In the genomic region with DNA sequence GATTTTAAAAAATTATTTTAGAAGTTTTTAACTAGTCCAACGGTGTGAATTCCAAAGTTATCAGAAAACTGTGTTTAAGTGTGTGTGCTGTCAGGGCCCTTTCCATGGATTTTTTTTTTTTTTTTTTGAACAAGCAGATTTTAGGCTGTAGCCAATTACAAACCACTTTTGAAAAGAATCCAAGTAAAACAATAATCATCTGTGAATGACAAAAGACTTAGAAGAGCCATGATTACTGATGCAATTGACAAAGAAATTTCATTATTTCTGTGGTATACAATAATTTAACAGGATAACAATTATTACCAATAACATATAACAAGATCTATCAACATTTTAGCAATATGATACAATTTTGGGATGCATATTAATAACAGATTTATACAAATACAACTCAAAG, we compare ENCODE assay signal across 16 cellular contexts. TPM values are rescaled to one million over a fixed set of nuclear protein-coding genes. Genes with fewer than 3 reads are reported as not detected.
DNase-seq lines count a peak whose midpoint lies in the region; ATAC-seq, FAIRE-seq and TF ChIP-seq lines count a peak whose summit lies in the region.
"Had no signal": no experiment of that assay in that cellular context is flagged by ENCODE, and none has a peak within 500 bp of the region (broad histone marks: within the 10 kb centered on the region; RNA-seq: fewer than 3 reads in every experiment).

No MANE protein-coding gene starts in this region.

- H3K4me1 ChIP-seq in heart left ventricle = peaks cover 0 to 38% (median 18%) of the 10 kb centered on the region in 12 donors
- H3K4me1 ChIP-seq in astrocyte (ENCODE audit: insufficient read depth, low read length) = no peaks in the 10 kb centered on the region
- H3K4me1 ChIP-seq in thyroid gland = peaks cover 17% of the 10 kb centered on the region in 2 donors
- no peaks in the 10 kb centered on the region for H3K4me1 ChIP-seq in CD4-positive, alpha-beta memory T cell (ENCODE audit: insufficient read depth, low read length)

- DNase-seq in heart left ventricle = no peak
- no peak for DNase-seq in cardiac septum (ENCODE audit: low spot score)
- DNase-seq in astrocyte (ENCODE audit: low read depth) = peak; percentile 22
- DNase-seq in fibroblast of pulmonary artery (ENCODE audit: low read depth) = peak; percentile 67
- DNase-seq in thyroid gland = no peak
- DNase-seq in CD4-positive, alpha-beta memory T cell = no peak
- no peak for DNase-seq in UCSD-AML1 (lab: John Stamatoyannopoulos, UW; ENCODE audit: unreplicated experiment)
- DNase-seq: activated CD4-positive, alpha-beta T cell treated with anti-CD3 and anti-CD28 coated beads for 36 hours; effector memory CD4-positive, alpha-beta T cell; NCI-H1436 treated with DMSO at 0.1 percent for 48 hours; NCI-H226; SIG-M5 had no signal

- H3K27ac Mint-ChIP-seq in astrocyte (ENCODE audit: unreplicated experiment) = no peak overlapping the region
- H3K27ac Mint-ChIP-seq in CD4-positive, alpha-beta memory T cell = no peak overlapping the region
- H3K27ac Mint-ChIP-seq: activated CD4-positive, alpha-beta T cell treated with anti-CD3 and anti-CD28 coated beads for 36 hours; activated naive CD4-positive, alpha-beta T cell treated with anti-CD3 and anti-CD28 coated beads, Interleukin-2, amount 50 U/mL, for 24 hours; T-helper 2 cell treated with Interferon-gamma antibody and Interleukin-4, amounts not matched to agents 5 μg/mL and 100 μg/mL, for 36 hours had no signal

- no peak for TF ChIP-seq CTCF in heart left ventricle (IDR thresholded peaks at IDR 0.05)
- no peak for TF ChIP-seq CTCF in astrocyte (IDR thresholded peaks at IDR 0.05; ENCODE audit: insufficient read depth, low read depth, low read length)
- no peak for TF ChIP-seq CTCF in fibroblast of pulmonary artery (IDR thresholded peaks at IDR 0.05; ENCODE audit: low read length, missing control alignments)
- no peak for TF ChIP-seq CTCF in thyroid gland (IDR thresholded peaks at IDR 0.05)

- no peak overlapping the region for H3K4me3 Mint-ChIP-seq in astrocyte (ENCODE audit: unreplicated experiment)
- no peak overlapping the region for H3K4me3 Mint-ChIP-seq in CD4-positive, alpha-beta memory T cell
- H3K4me3 Mint-ChIP-seq: activated CD4-positive, alpha-beta T cell treated with anti-CD3 and anti-CD28 coated beads for 36 hours; activated naive CD4-positive, alpha-beta T cell treated with anti-CD3 and anti-CD28 coated beads, Interleukin-2, amount 50 U/mL, for 24 hours; neural crest cell; T-helper 2 cell treated with Interferon-gamma antibody and Interleukin-4, amounts not matched to agents 5 μg/mL and 100 μg/mL, for 36 hours had no signal

- no peaks in the 10 kb centered on the region for H3K4me1 Mint-ChIP-seq in astrocyte (ENCODE audit: low read depth, unreplicated experiment)
- H3K4me1 Mint-ChIP-seq in CD4-positive, alpha-beta memory T cell = no peaks in the 10 kb centered on the region
- H3K4me1 Mint-ChIP-seq: activated naive CD4-positive, alpha-beta T cell treated with anti-CD3 and anti-CD28 coated beads, Interleukin-2, amount 50 U/mL, for 24 hours; neural crest cell had no signal

- H3K9me3 Mint-ChIP-seq in astrocyte (ENCODE audit: unreplicated experiment) = peaks cover 4% of the 10 kb centered on the region
- H3K9me3 Mint-ChIP-seq in CD4-positive, alpha-beta memory T cell = no peaks in the 10 kb centered on the region
- H3K9me3 Mint-ChIP-seq: activated naive CD4-positive, alpha-beta T cell treated with anti-CD3 and anti-CD28 coated beads, Interleukin-2, amount 50 U/mL, for 24 hours; T-helper 2 cell treated with Interferon-gamma antibody and Interleukin-4, amounts not matched to agents 5 μg/mL and 100 μg/mL, for 36 hours had no signal

- H3K79me2 ChIP-seq in astrocyte (ENCODE audit: insufficient read depth, low read length) = no peaks in the 10 kb centered on the region

- intact Hi-C loops in heart left ventricle (cut with DNase I) = loop anchor here in 1 of 10 donors (2.0 kb wide), 1 partner anchor 30 kb away; a partner anchor contains a TSS
- intact Hi-C loops in cardiac septum (cut with DNase I) = no loop called here
- intact Hi-C loops in thyroid gland (cut with DNase I) = no loop called here
- intact Hi-C loops in CD4-positive, alpha-beta memory T cell (cut with micrococcal nuclease) = no loop called here

- H3K9me3 ChIP-seq in heart left ventricle (no peaks in the 10 kb centered on the region), astrocyte (ENCODE audit: insufficient read depth, low read depth, low read length) (no peaks in the 10 kb centered on the region), thyroid gland (no peaks in the 10 kb centered on the region)
- H3K9me3 ChIP-seq in CD4-positive, alpha-beta memory T cell (ENCODE audit: control insufficient read depth in 1 of 2, low read length in 2 of 2) = no peaks in the 10 kb centered on the region

- H3K36me3 Mint-ChIP-seq in astrocyte (ENCODE audit: low read depth, unreplicated experiment) = peaks cover 14% of the 10 kb centered on the region
- H3K36me3 Mint-ChIP-seq in CD4-positive, alpha-beta memory T cell = peaks cover 13 to 24% of the 10 kb centered on the region in 2 donors

- no peak overlapping the region for H3K4me2 ChIP-seq in astrocyte (ENCODE audit: low read length)

- WGBS in heart left ventricle, 4 donors = 16 to 19% (median 18%) methylated on average over 1 of the region's 1 CpG
- 63 to 73% methylated on average over 1 of the region's 1 CpG for WGBS in thyroid gland, 2 donors

- no peak for TF ChIP-seq POLR2A in heart left ventricle (IDR thresholded peaks at IDR 0.05)
- TF ChIP-seq POLR2A in thyroid gland (IDR thresholded peaks at IDR 0.05) = no peak

- H3K27me3 Mint-ChIP-seq in astrocyte (ENCODE audit: low read depth, unreplicated experiment) = no peaks in the 10 kb centered on the region
- H3K27me3 Mint-ChIP-seq in CD4-positive, alpha-beta memory T cell = no peaks in the 10 kb centered on the region
- H3K27me3 Mint-ChIP-seq: activated CD4-positive, alpha-beta T cell treated with anti-CD3 and anti-CD28 coated beads for 36 hours; activated naive CD4-positive, alpha-beta T cell treated with anti-CD3 and anti-CD28 coated beads, Interleukin-2, amount 50 U/mL, for 24 hours had no signal

- peak overlapping the region in 11 of 12 donors; percentile 60 to 83 (median 71) for H3K27ac ChIP-seq in heart left ventricle
- no peak overlapping the region for H3K27ac ChIP-seq in astrocyte (ENCODE audit: low read depth, low read length)
- peak overlapping the region; percentile 41 to 56 (median 46) for H3K27ac ChIP-seq in thyroid gland
- H3K27ac ChIP-seq in CD4-positive, alpha-beta memory T cell (ENCODE audit: low read depth, low read length) = no peak overlapping the region

- H2AFZ ChIP-seq in astrocyte (ENCODE audit: low read depth, low read length) = no peak overlapping the region

- peaks cover 0 to 16% (median 2%) of the 10 kb centered on the region in 9 donors for H3K36me3 ChIP-seq in heart left ventricle
- no peaks in the 10 kb centered on the region for H3K36me3 ChIP-seq in astrocyte (ENCODE audit: insufficient read depth, low read length)
- no peaks in the 10 kb centered on the region for H3K36me3 ChIP-seq in thyroid gland
- H3K36me3 ChIP-seq in CD4-positive, alpha-beta memory T cell (ENCODE audit: insufficient read depth, low read length) = no peaks in the 10 kb centered on the region

- POLR2A ChIA-PET in CD4-positive, alpha-beta memory T cell (lab: Charles Lee; ENCODE audit: partially characterized antibody) = no interaction called here

- no peaks in the 10 kb centered on the region for H4K20me1 ChIP-seq in astrocyte (ENCODE audit: insufficient read depth, low read length)

- ATAC-seq in heart left ventricle (peak in 1 of 4 donors; percentile 5), HG02938 (IDR thresholded peaks at IDR 0.05; ENCODE audit: unreplicated experiment) (no peak)
- ATAC-seq: activated CD4-positive, alpha-beta T cell treated with anti-CD3 and anti-CD28 coated beads for 36 hours had no signal

- FAIRE-seq in astrocyte (lab: Jason Lieb, UNC) = no peak

- H3K9ac ChIP-seq in astrocyte (ENCODE audit: low read length) = no peak overlapping the region

- CTCF ChIA-PET in CD4-positive, alpha-beta memory T cell (lab: Charles Lee; ENCODE audit: partially characterized antibody) = no interaction called here

- H3K4me3 ChIP-seq in heart left ventricle (no peak overlapping the region), astrocyte (ENCODE audit: insufficient read depth, low read depth, low read length) (no peak overlapping the region), fibroblast of pulmonary artery (replicated peaks; ENCODE audit: low read depth, low read length) (no peak overlapping the region), thyroid gland (replicated peaks in 1 of 3) (no peak overlapping the region)
- no peak overlapping the region for H3K4me3 ChIP-seq in CD4-positive, alpha-beta memory T cell (ENCODE audit: low read length in 2 of 2)

- H3K27me3 ChIP-seq in heart left ventricle = no peaks in the 10 kb centered on the region
- no peaks in the 10 kb centered on the region for H3K27me3 ChIP-seq in astrocyte (ENCODE audit: insufficient read depth, low read length)
- no peaks in the 10 kb centered on the region for H3K27me3 ChIP-seq in thyroid gland
- no peaks in the 10 kb centered on the region for H3K27me3 ChIP-seq in CD4-positive, alpha-beta memory T cell (ENCODE audit: insufficient read depth, low read length)

RNA-seq across cellular contexts. Expression of a gene that starts 16.2 kb away (rescaled TPM):
- total RNA-seq in heart left ventricle = 100 to 1,000 TPM in 8 of 9 donors, 10 to 100 TPM in 1; 99.8 to 173 (median 140) TPM
- 100 to 1,000 TPM in 1 of 2 donors, 10 to 100 TPM in 1; 84.7 to 112 TPM for polyA plus RNA-seq in heart left ventricle
- 118 TPM for total RNA-seq in cardiac septum
- total RNA-seq in astrocyte = 95.7 and 101 TPM in 2 replicates
- total RNA-seq in thyroid gland = 100 to 1,000 TPM in 1 of 4 donors, 10 to 100 TPM in 3; 84.5 to 105 (median 98.5) TPM
- total RNA-seq in CD4-positive, alpha-beta memory T cell = 10 to 100 TPM; 36.0 to 38.0 TPM
- 10 to 100 TPM; 48.1 to 48.9 TPM for polyA plus RNA-seq in CD4-positive, alpha-beta memory T cell

RNA-seq across cellular contexts. Expression of a gene that starts 29.9 kb away (rescaled TPM):
- 100 to 1,000 TPM; 206 to 631 (median 475) TPM for total RNA-seq in heart left ventricle
- polyA plus RNA-seq in heart left ventricle = 100 to 1,000 TPM in 1 of 2 donors, 10 to 100 TPM in 1; 53.8 to 119 TPM
- total RNA-seq in cardiac septum = 396 TPM
- 38.9 and 44.3 TPM in 2 replicates for total RNA-seq in astrocyte
- 100 to 1,000 TPM in 2 of 4 donors, 10 to 100 TPM in 2; 95.7 to 125 (median 104) TPM for total RNA-seq in thyroid gland
- 10 to 100 TPM; 56.1 to 57.6 TPM for total RNA-seq in CD4-positive, alpha-beta memory T cell
- polyA plus RNA-seq in CD4-positive, alpha-beta memory T cell = 10 to 100 TPM; 47.0 to 74.7 TPM

RNA-seq across cellular contexts. Expression of a gene that starts 58.1 kb away (rescaled TPM):
- total RNA-seq in heart left ventricle (1 to 10 TPM in 2 of 9 donors, under 1 TPM in 7; 0.19 to 1.6 (median 0.60) TPM), cardiac septum (0.22 TPM), astrocyte (2.5 and 3.3 TPM in 2 replicates), thyroid gland (1 to 10 TPM in 3 of 4 donors, under 1 TPM in 1; 0.42 to 2.1 (median 1.6) TPM)
- under 1 TPM; 0.19 to 0.54 TPM for polyA plus RNA-seq in heart left ventricle
- 1 to 10 TPM; 2.5 to 2.9 TPM for total RNA-seq in CD4-positive, alpha-beta memory T cell
- polyA plus RNA-seq in CD4-positive, alpha-beta memory T cell = 1 to 10 TPM in 1 of 2 donors, under 1 TPM in 1; 0.60 to 1.3 TPM

Comparison
In these comparisons a context has a peak if more than half of its experiments do, and no peak if none do; other contexts are left out.
1. DNase-seq: peak in astrocyte (single experiment) and fibroblast of pulmonary artery (single experiment); none in heart left ventricle (0 of 5), cardiac septum (single experiment), thyroid gland (0 of 2), CD4-positive, alpha-beta memory T cell (0 of 5) and UCSD-AML1 (single experiment).
2. H3K27ac ChIP-seq: peak in heart left ventricle (11 of 12) and thyroid gland (3 of 3); none in astrocyte (single experiment) and CD4-positive, alpha-beta memory T cell (single experiment).